31 cellular contexts compared by ENCODE assay signal in genomic region chr12:125175576-125175975, GRCh38. TPM values are rescaled to one million over a fixed set of nuclear protein-coding genes. Genes with fewer than 3 reads are reported as not detected.
"Had no signal": no experiment of that assay in that cellular context is flagged by ENCODE, and none has a peak within 500 bp of the region (broad histone marks: within the 10 kb centered on the region; RNA-seq: fewer than 3 reads in every experiment).

No MANE protein-coding gene starts in this region.

- H3K4me1 ChIP-seq: adrenal gland, body of pancreas, esophagus squamous epithelium had no signal

- FAIRE-seq: colon, frontal cortex had no signal

- H3K36me3 ChIP-seq: adrenal gland, esophagus squamous epithelium had no signal

- H3K4me3 ChIP-seq: adrenal gland, body of pancreas, esophagus squamous epithelium had no signal

- H3K27ac ChIP-seq: adrenal gland, body of pancreas, esophagus squamous epithelium had no signal

- DNase-seq: activated CD4-positive, alpha-beta memory T cell treated with anti-CD3 and anti-CD28 coated beads for 36 hours; activated CD4-positive, alpha-beta T cell treated with anti-CD3 and anti-CD28 coated beads for 36 hours; activated CD4-positive, alpha-beta T cell treated with anti-CD3 and anti-CD28 coated beads, Interleukin-2, amount 10 ng/mL, durations not matched to agents 24 days and 14 days; activated CD4-positive, CD25-positive, alpha-beta regulatory T cell; activated CD4-positive, CD25-positive, alpha-beta regulatory T cell treated with anti-CD3 and anti-CD28 coated beads, Interleukin-2, amount 50 U/mL, for 72 hours; activated CD8-positive, alpha-beta memory T cell treated with anti-CD3 and anti-CD28 coated beads, Interleukin-2, amount 10 ng/mL, durations not matched to agents 7 days and 5 days; activated CD8-positive, alpha-beta memory T cell treated with anti-CD3 and anti-CD28 coated beads, Interleukin-2, amount 50 U/mL, for 4 hours; activated CD8-positive, alpha-beta T cell treated with anti-CD3 and anti-CD28 coated beads, Interleukin-2, amount 10 ng/mL, durations not matched to agents 7 days and 5 days; activated effector memory CD4-positive, alpha-beta T cell treated with anti-CD3 and anti-CD28 coated beads, Interleukin-2, amount 50 U/mL, for 16 hours; activated naive CD4-positive, alpha-beta T cell treated with anti-CD3 and anti-CD28 coated beads for 36 hours; activated naive CD8-positive, alpha-beta T cell treated with anti-CD3 and anti-CD28 coated beads for 36 hours; activated naive CD8-positive, alpha-beta T cell treated with anti-CD3 and anti-CD28 coated beads, Interleukin-2, amount 50 U/mL, for 24 hours; activated T-cell treated with anti-CD3 and anti-CD28 coated beads, Interleukin-2, amount 50 U/mL, for 1 hour; activated T-cell treated with anti-CD3 and anti-CD28 coated beads, Interleukin-2, amount 50 U/mL, for 48 hours; adrenal gland; amygdala; aorta; body of pancreas; cortex of kidney; dermis blood vessel endothelial cell; effector CD4-positive, alpha-beta T cell; effector memory CD8-positive, alpha-beta T cell; erythroblast; esophagus squamous epithelium; foreskin fibroblast; hypothalamus had no signal

- H3K27me3 ChIP-seq: adrenal gland, body of pancreas had no signal

- H3K9me3 ChIP-seq: adrenal gland, body of pancreas, esophagus squamous epithelium had no signal

- ATAC-seq: activated CD4-positive, alpha-beta T cell treated with anti-CD3 and anti-CD28 coated beads for 36 hours; activated CD8-positive, alpha-beta T cell treated with anti-CD3 and anti-CD28 coated beads, Interleukin-2, amount 10 ng/mL, durations not matched to agents 7 days and 5 days; activated naive CD8-positive, alpha-beta T cell treated with anti-CD3 and anti-CD28 coated beads, Interleukin-2, amount 50 U/mL, for 24 hours; body of pancreas; effector memory CD8-positive, alpha-beta T cell had no signal

RNA-seq across cellular contexts. Expression of gene TMEM132B, which starts 10.6 kb away (rescaled TPM):
- total RNA-seq: activated CD4-positive, alpha-beta memory T cell treated with anti-CD3 and anti-CD28 coated beads for 36 hours; activated CD4-positive, alpha-beta T cell treated with anti-CD3 and anti-CD28 coated beads for 36 hours; activated CD4-positive, alpha-beta T cell treated with anti-CD3 and anti-CD28 coated beads, Interleukin-2, amount 10 ng/mL, durations not matched to agents 24 days and 14 days; activated CD8-positive, alpha-beta memory T cell treated with anti-CD3 and anti-CD28 coated beads for 36 hours; activated CD8-positive, alpha-beta memory T cell treated with anti-CD3 and anti-CD28 coated beads, Interleukin-2, amount 10 ng/mL, durations not matched to agents 7 days and 5 days; activated CD8-positive, alpha-beta T cell treated with anti-CD3 and anti-CD28 coated beads, Interleukin-2, amount 10 ng/mL, durations not matched to agents 7 days and 5 days; activated naive CD4-positive, alpha-beta T cell treated with anti-CD3 and anti-CD28 coated beads for 36 hours; activated naive CD8-positive, alpha-beta T cell treated with anti-CD3 and anti-CD28 coated beads for 36 hours; activated T-helper 1 cell treated with anti-CD3 and anti-CD28 coated beads, Interleukin-12 subunit alpha, Interleukin-12 subunit beta, Interleukin-2, Interleukin-4 antibody, amounts not matched to agents 30 ng/mL and 10 ng/mL and 1 ng/mL, durations not matched to agents 14 hours and 24 hours and 36 hours; activated T-helper 2 cell treated with anti-CD3 and anti-CD28 coated beads, Interferon-gamma antibody, Interleukin-2, Interleukin-4, amounts not matched to agents 10 μg/mL and 5 μg/mL and 100 μg/mL, durations not matched to agents 14 hours and 24 hours and 36 hours had no signal
